ENCODE assay signal across 23 cellular contexts in the genomic region with DNA sequence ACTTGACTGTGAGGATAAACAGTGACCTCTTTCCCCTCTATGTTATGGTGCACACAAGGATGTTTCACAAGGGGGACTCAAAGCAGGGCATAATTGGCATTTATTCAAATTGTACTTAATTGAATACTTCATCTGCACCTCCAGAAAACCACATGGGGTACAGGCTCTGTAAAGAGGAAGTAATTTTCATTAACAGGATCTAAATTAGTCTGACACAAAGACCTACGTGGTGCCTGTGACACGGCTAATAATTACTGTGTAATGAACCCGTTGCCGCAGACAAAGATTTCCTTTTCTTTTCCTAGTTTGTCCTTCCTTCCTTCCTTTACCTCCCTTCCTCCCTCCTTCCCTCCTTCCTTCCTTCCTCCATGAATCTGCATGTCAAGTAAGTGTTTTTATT.
DNase-seq lines count a peak whose midpoint lies in the region; ATAC-seq and TF ChIP-seq lines count a peak whose summit lies in the region.
"Had no signal": no experiment of that assay in that cellular context is flagged by ENCODE, and none has a peak within 500 bp of the region (broad histone marks: within the 10 kb centered on the region; RNA-seq: fewer than 3 reads in every experiment).

No MANE protein-coding gene starts in this region.

- DNase-seq in NCI-H1417 (lab: John Stamatoyannopoulos, UW), result peak in 2 of 3 experiments; percentile 67 to 85
- DNase-seq in stimulated activated naive CD4-positive, alpha-beta T cell (lab: John Stamatoyannopoulos, UW), result no peak
- DNase-seq in stimulated activated CD8-positive, alpha-beta memory T cell treated with anti-CD3 and anti-CD28 coated beads, Interleukin-4, amount 100 ng/mL, for 48 hours, result no peak
- DNase-seq: Caco-2; CD4-positive, CD25-positive, alpha-beta regulatory T cell; DMS 273 treated with DMSO at 0.1 percent for 48 hours; DMS79 treated with DMSO at 0.1 percent for 48 hours; GOT3; MG63; NCI-H1048; NCI-H1436 treated with DMSO at 0.1 percent for 48 hours; NCI-H1930; NCI-H774; PC-9; RPMI8226; SHP77; SW 1271; T-helper 17 cell had no signal

- H3K4me3 Mint-ChIP-seq in stimulated activated memory B cell treated with anti-CD40 and anti-IgM and Interleukin-4, amounts not matched to agents 10 μg/mL and 1 μg/mL and 100 μg/mL, for 72 hours, result no peak overlapping the region
- H3K4me3 Mint-ChIP-seq: B cell; CD4-positive, CD25-positive, alpha-beta regulatory T cell; T-helper 17 cell had no signal

- H3K36me3 ChIP-seq in BLaER1 treated with 17β-estradiol and CSF1 and Interleukin-3, amounts not matched to agents 10 nM and 100 nM, result no peaks in the 10 kb centered on the region
- no peaks in the 10 kb centered on the region for H3K36me3 ChIP-seq in OCI-LY3 (replicated peaks; ENCODE audit: low read depth, low read length)
- H3K36me3 ChIP-seq: MG63 had no signal

- peaks cover 0 to 9% (median 7%) of the 10 kb centered on the region in 10 experiments; a peak in 13 of 20 replicates for H3K4me1 ChIP-seq in BLaER1 treated with 17β-estradiol and CSF1 and Interleukin-3, amounts not matched to agents 10 nM and 100 nM
- peaks cover 8% of the 10 kb centered on the region for H3K4me1 ChIP-seq in OCI-LY3 (ENCODE audit: low read length)
- H3K4me1 ChIP-seq: Caco-2 had no signal

- TF ChIP-seq CTCF in OCI-LY3 (IDR thresholded peaks at IDR 0.05; ENCODE audit: low read depth, low read length), result no peak

- no peak overlapping the region for H3K27ac Mint-ChIP-seq in stimulated activated memory B cell treated with anti-CD40 and anti-IgM and Interleukin-4, amounts not matched to agents 10 μg/mL and 1 μg/mL and 100 μg/mL, for 72 hours
- H3K27ac Mint-ChIP-seq: B cell; CD4-positive, CD25-positive, alpha-beta regulatory T cell; T-helper 17 cell had no signal

- no peaks in the 10 kb centered on the region for H3K79me2 ChIP-seq in OCI-LY3 (ENCODE audit: low read length)

- no peaks in the 10 kb centered on the region for H3K36me3 Mint-ChIP-seq in stimulated activated memory B cell treated with anti-CD40 and anti-IgM and Interleukin-4, amounts not matched to agents 10 μg/mL and 1 μg/mL and 100 μg/mL, for 72 hours
- H3K36me3 Mint-ChIP-seq: CD4-positive, CD25-positive, alpha-beta regulatory T cell had no signal

- peaks cover 2% of the 10 kb centered on the region for H3K9me3 Mint-ChIP-seq in stimulated activated memory B cell treated with anti-CD40 and anti-IgM and Interleukin-4, amounts not matched to agents 10 μg/mL and 1 μg/mL and 100 μg/mL, for 72 hours

- no peak overlapping the region for H3K4me3 ChIP-seq in BLaER1 treated with 17β-estradiol and CSF1 and Interleukin-3, amounts not matched to agents 10 nM and 100 nM
- no peak overlapping the region for H3K4me3 ChIP-seq in OCI-LY3 (ENCODE audit: low read length)
- H3K4me3 ChIP-seq: MG63, PC-9 had no signal

- peak; percentile 51 for ATAC-seq in stimulated activated memory B cell treated with anti-CD40 and anti-IgM and Interleukin-4, amounts not matched to agents 10 μg/mL and 1 μg/mL and 100 μg/mL, for 72 hours
- ATAC-seq in GM19023 (IDR thresholded peaks at IDR 0.05; ENCODE audit: unreplicated experiment), result no peak
- ATAC-seq: T-helper 17 cell had no signal

- peaks cover 20% of the 10 kb centered on the region for H3K27me3 Mint-ChIP-seq in stimulated activated memory B cell treated with anti-CD40 and anti-IgM and Interleukin-4, amounts not matched to agents 10 μg/mL and 1 μg/mL and 100 μg/mL, for 72 hours

- no peak overlapping the region for H3K27ac ChIP-seq in BLaER1 treated with 17β-estradiol and CSF1 and Interleukin-3, amounts not matched to agents 10 nM and 100 nM
- no peak overlapping the region for H3K27ac ChIP-seq in OCI-LY3 (ENCODE audit: low read length)
- H3K27ac ChIP-seq: PC-9 had no signal

- H3K9ac ChIP-seq in BLaER1 treated with 17β-estradiol and CSF1 and Interleukin-3, amounts not matched to agents 10 nM and 100 nM, result no peak overlapping the region
- H3K9ac ChIP-seq in OCI-LY3 (ENCODE audit: low read length), result no peak overlapping the region

- no peaks in the 10 kb centered on the region for H3K9me3 ChIP-seq in BLaER1 treated with 17β-estradiol and CSF1 and Interleukin-3, amounts not matched to agents 10 nM and 100 nM (replicated peaks in 1 of 11)
- no peaks in the 10 kb centered on the region for H3K9me3 ChIP-seq in OCI-LY3 (ENCODE audit: insufficient read depth, low read length)
- H3K9me3 ChIP-seq: Caco-2, MG63 had no signal

- H3K4me1 Mint-ChIP-seq in stimulated activated memory B cell treated with anti-CD40 and anti-IgM and Interleukin-4, amounts not matched to agents 10 μg/mL and 1 μg/mL and 100 μg/mL, for 72 hours, result peaks cover 11% of the 10 kb centered on the region
- H3K4me1 Mint-ChIP-seq: CD4-positive, CD25-positive, alpha-beta regulatory T cell; T-helper 17 cell had no signal

- no peaks in the 10 kb centered on the region for H4K20me1 ChIP-seq in BLaER1 treated with 17β-estradiol and CSF1 and Interleukin-3, amounts not matched to agents 10 nM and 100 nM
- no peaks in the 10 kb centered on the region for H4K20me1 ChIP-seq in OCI-LY3 (ENCODE audit: insufficient read depth, low read length)

- H3K27me3 ChIP-seq in BLaER1 treated with 17β-estradiol and CSF1 and Interleukin-3, amounts not matched to agents 10 nM and 100 nM, result no peaks in the 10 kb centered on the region
- H3K27me3 ChIP-seq in OCI-LY3 (ENCODE audit: low read depth, low read length), result no peaks in the 10 kb centered on the region
- H3K27me3 ChIP-seq: MG63 had no signal

- H2AFZ ChIP-seq in OCI-LY3 (ENCODE audit: low read depth, low read length), result peak overlapping the region; percentile 19; the same call in 1 of the 2 replicates
- H2AFZ ChIP-seq: PC-9 had no signal

- H3K4me2 ChIP-seq in BLaER1 treated with 17β-estradiol and CSF1 and Interleukin-3, amounts not matched to agents 10 nM and 100 nM, result peak overlapping the region in 10 of 11 experiments; percentile 3 to 41 (median 22); a peak in 11 of 22 replicates
- H3K4me2 ChIP-seq in OCI-LY3 (ENCODE audit: low read length), result peak overlapping the region; percentile 39; the same call in 1 of the 2 replicates
- H3K4me2 ChIP-seq: PC-9 had no signal

Comparison
In these comparisons a context has a peak if more than half of its experiments do, and no peak if none do; other contexts are left out.
1. DNase-seq: peak in NCI-H1417 (2 of 3); none in stimulated activated naive CD4-positive, alpha-beta T cell (0 of 6) and stimulated activated CD8-positive, alpha-beta memory T cell treated with anti-CD3 and anti-CD28 coated beads, Interleukin-4, amount 100 ng/mL, for 48 hours (single experiment).